13 cellular contexts compared by ENCODE assay signal in the genomic region with DNA sequence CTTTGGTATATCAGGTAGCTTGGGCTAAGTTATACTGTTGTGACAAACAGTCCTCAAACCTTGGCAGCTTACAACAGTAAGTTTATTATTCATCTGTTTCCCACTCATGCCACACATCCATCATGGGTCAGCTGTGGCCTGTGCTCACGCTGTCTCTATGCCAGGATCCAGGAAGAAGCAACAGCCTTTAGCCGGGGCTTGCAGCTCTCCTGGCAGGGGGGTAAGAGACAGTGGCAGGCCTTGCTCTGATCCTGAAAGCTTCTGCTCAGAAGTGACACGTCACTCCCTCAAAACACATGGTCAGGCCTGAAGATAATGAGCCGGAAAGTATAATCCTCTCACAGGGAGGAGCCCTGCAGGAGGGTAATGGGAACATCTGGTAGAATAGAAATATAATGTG.
DNase-seq lines count a peak whose midpoint lies in the region; ATAC-seq and TF ChIP-seq lines count a peak whose summit lies in the region.
"Had no signal": no experiment of that assay in that cellular context is flagged by ENCODE, and none has a peak within 500 bp of the region (broad histone marks: within the 10 kb centered on the region; RNA-seq: fewer than 3 reads in every experiment).

No MANE protein-coding gene starts in this region.

- no peak for ATAC-seq in activated CD8-positive, alpha-beta T cell treated with anti-CD3 and anti-CD28 coated beads for 36 hours
- no peak for ATAC-seq in GM18873 (IDR thresholded peaks at IDR 0.05; ENCODE audit: low FRiP score, unreplicated experiment)
- ATAC-seq: activated CD4-positive, alpha-beta T cell treated with anti-CD3 and anti-CD28 coated beads for 36 hours had no signal

- TF ChIP-seq CTCF in VCaP (conservative IDR thresholded peaks at IDR 0.05): no peak
- TF ChIP-seq CTCF in activated CD8-positive, alpha-beta T cell treated with anti-CD3 and anti-CD28 coated beads for 36 hours (IDR thresholded peaks at IDR 0.05): no peak

- peaks cover 14% of the 10 kb centered on the region for H3K4me1 Mint-ChIP-seq in activated CD8-positive, alpha-beta T cell treated with anti-CD3 and anti-CD28 coated beads for 36 hours (ENCODE audit: low read depth)

- H3K4me3 Mint-ChIP-seq in activated CD8-positive, alpha-beta T cell treated with anti-CD3 and anti-CD28 coated beads for 36 hours: no peak overlapping the region
- H3K4me3 Mint-ChIP-seq: activated CD4-positive, alpha-beta T cell treated with anti-CD3 and anti-CD28 coated beads for 36 hours; B cell; central memory CD8-positive, alpha-beta T cell had no signal

- no peaks in the 10 kb centered on the region for H3K27me3 Mint-ChIP-seq in activated CD8-positive, alpha-beta T cell treated with anti-CD3 and anti-CD28 coated beads for 36 hours
- H3K27me3 Mint-ChIP-seq: activated CD4-positive, alpha-beta T cell treated with anti-CD3 and anti-CD28 coated beads for 36 hours; B cell; central memory CD8-positive, alpha-beta T cell had no signal

- intact Hi-C loops in activated CD8-positive, alpha-beta T cell treated with anti-CD3 and anti-CD28 coated beads for 36 hours (cut with micrococcal nuclease): no loop called here

- peaks cover 4% of the 10 kb centered on the region for H3K36me3 Mint-ChIP-seq in activated CD8-positive, alpha-beta T cell treated with anti-CD3 and anti-CD28 coated beads for 36 hours (ENCODE audit: low read depth)

- no peaks in the 10 kb centered on the region for H3K9me3 Mint-ChIP-seq in activated CD8-positive, alpha-beta T cell treated with anti-CD3 and anti-CD28 coated beads for 36 hours
- H3K9me3 Mint-ChIP-seq: central memory CD8-positive, alpha-beta T cell had no signal

- CTCF ChIA-PET in activated CD8-positive, alpha-beta T cell treated with anti-CD3 and anti-CD28 coated beads for 36 hours (lab: Charles Lee): no interaction called here

- POLR2A ChIA-PET in activated CD8-positive, alpha-beta T cell treated with anti-CD3 and anti-CD28 coated beads for 36 hours (lab: Charles Lee): no interaction called here

- peak; percentile 25 for DNase-seq in AG20443 (ENCODE audit: low spot score)
- peak; percentile 69 for DNase-seq in NCI-H1694 (lab: John Stamatoyannopoulos, UW)
- peak; percentile 65 for DNase-seq in left kidney (ENCODE audit: low read depth, low spot score)
- no peak for DNase-seq in activated CD8-positive, alpha-beta T cell treated with anti-CD3 and anti-CD28 coated beads for 36 hours
- no peak for DNase-seq in islet precursor cell
- no peak for DNase-seq in stimulated activated CD8-positive, alpha-beta memory T cell treated with anti-CD3 and anti-CD28 coated beads, Interleukin-4, amount 100 ng/mL, for 48 hours
- DNase-seq: activated CD4-positive, alpha-beta T cell treated with anti-CD3 and anti-CD28 coated beads for 36 hours; foreskin melanocyte; NCI-H226 had no signal

- H3K27ac Mint-ChIP-seq in activated CD8-positive, alpha-beta T cell treated with anti-CD3 and anti-CD28 coated beads for 36 hours: no peak overlapping the region
- H3K27ac Mint-ChIP-seq: activated CD4-positive, alpha-beta T cell treated with anti-CD3 and anti-CD28 coated beads for 36 hours; B cell had no signal

- H3K27ac ChIP-seq in VCaP: peak overlapping the region; percentile 39; the same call in 1 of the 2 replicates

Comparison
In these comparisons a context has a peak if more than half of its experiments do, and no peak if none do; other contexts are left out.
1. DNase-seq: peak in AG20443 (single experiment), NCI-H1694 (single experiment) and left kidney (single experiment); none in activated CD8-positive, alpha-beta T cell treated with anti-CD3 and anti-CD28 coated beads for 36 hours (single experiment), islet precursor cell (single experiment) and stimulated activated CD8-positive, alpha-beta memory T cell treated with anti-CD3 and anti-CD28 coated beads, Interleukin-4, amount 100 ng/mL, for 48 hours (single experiment).